8 cellular contexts compared by ENCODE assay signal in the genomic region with DNA sequence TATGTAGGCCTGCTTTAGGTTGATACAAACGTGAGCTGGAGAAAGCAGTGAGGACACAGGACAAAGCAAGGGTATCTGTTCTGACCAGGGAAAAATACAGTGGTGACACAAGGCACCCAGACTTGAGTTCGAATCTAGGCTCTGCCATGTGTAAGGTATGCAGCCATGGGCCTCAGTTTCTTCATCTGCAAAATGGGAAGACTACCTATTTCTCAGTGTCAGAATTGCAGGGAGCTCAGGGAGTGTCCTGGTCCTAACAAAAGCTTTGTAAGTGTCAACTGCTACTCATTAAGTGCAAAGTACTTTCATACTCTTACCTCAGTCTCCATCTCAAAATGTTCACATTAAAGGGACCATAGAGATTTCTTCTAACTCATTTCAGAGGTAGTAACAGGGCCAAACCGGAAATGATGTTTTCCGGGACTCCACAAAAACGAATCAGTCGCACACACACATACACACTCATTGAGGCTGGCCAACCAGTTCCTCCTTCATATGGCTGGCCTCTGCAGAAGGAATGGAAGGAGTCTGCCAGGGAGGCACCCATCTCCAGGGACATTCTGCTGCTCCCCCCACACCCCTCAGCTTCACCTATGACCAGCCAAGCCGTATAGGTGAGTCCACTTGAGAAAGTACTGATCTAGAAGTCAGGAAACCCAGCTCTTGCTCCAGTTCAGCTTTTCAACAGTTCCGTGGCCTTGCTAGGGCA. TPM values are rescaled to one million over a fixed set of nuclear protein-coding genes. Genes with fewer than 3 reads are reported as not detected.
DNase-seq lines count a peak whose midpoint lies in the region; ATAC-seq and TF ChIP-seq lines count a peak whose summit lies in the region.

No MANE protein-coding gene starts in this region.

- 40% methylated on average over 1 of the region's 8 CpGs; no CpG with 5 or more reads in 1 of the 2 experiments for WGBS in IMR-90 (ENCODE audit: extremely low coverage in 2 of 2, insufficient read length in 1 of 2), 2 experiments
- 41% methylated on average over 7 of the region's 8 CpGs for WGBS in mammary epithelial cell (ENCODE audit: low coverage, missing lambda C conversion rate)
- WGBS in ovary, 3 donors, result 21 to 25% (median 22%) methylated on average over 8 of the region's 8 CpGs
- WGBS in neuronal stem cell (ENCODE audit: extremely low coverage in 2 of 2, insufficient read length in 2 of 2, insufficient replicate concordance in 1 of 2), 2 donors, result no CpG with 5 or more reads among the region's 8 CpGs

- H2AFZ ChIP-seq in IMR-90 (replicated peaks; ENCODE audit: low read length, poor library complexity) (no peak overlapping the region), mammary epithelial cell (ENCODE audit: low read depth, low read length) (no peak overlapping the region), neuronal stem cell (ENCODE audit: low read length) (no peak overlapping the region)

- peak overlapping the region in 1 of 2 experiments; percentile 1; a peak in 1 of 4 replicates for H4K8ac ChIP-seq in IMR-90 (ENCODE audit: low read depth in 2 of 2, low read length in 2 of 2)
- H4K8ac ChIP-seq in neuronal stem cell (ENCODE audit: low read depth, low read length), result no peak overlapping the region

- peak overlapping the region; percentile 26 for H3K14ac ChIP-seq in IMR-90 (replicated peaks; ENCODE audit: low read depth, low read length)
- H3K14ac ChIP-seq in neuronal stem cell (ENCODE audit: low read length), result no peak overlapping the region

- H2BK15ac ChIP-seq in IMR-90 (ENCODE audit: low read depth, low read length), result 0 out of 3 replicates have a peak overlapping the region, but pooled peaks have one; percentile 28
- no peak overlapping the region for H2BK15ac ChIP-seq in neuronal stem cell (ENCODE audit: low read length)

- H3K56ac ChIP-seq in IMR-90 (ENCODE audit: extremely low read depth, insufficient read depth, low read length), result peak overlapping the region; percentile 5; the same call in 1 of the 2 replicates

- TF ChIP-seq RAD21 in IMR-90 (IDR thresholded peaks at IDR 0.05; ENCODE audit: low read length), result no peak

- peak overlapping the region; percentile 6 for H2AK9ac ChIP-seq in IMR-90 (replicated peaks; ENCODE audit: low read depth, low read length, poor library complexity)

- H4K91ac ChIP-seq in IMR-90 (ENCODE audit: insufficient read depth, low read depth, low read length), result peak overlapping the region; percentile 24; the same call in 1 of the 2 replicates
- H4K91ac ChIP-seq in neuronal stem cell (ENCODE audit: low read depth, low read length, poor library complexity), result no peak overlapping the region

- POLR2A ChIA-PET in IMR-90 (lab: Charles Lee; ENCODE audit: unreplicated experiment), result no interaction called here

- H4K5ac ChIP-seq in IMR-90 (ENCODE audit: low read depth, low read length), result no peak overlapping the region

- H3K27ac ChIP-seq in IMR-90 (ENCODE audit: insufficient read depth, low read length) (peak overlapping the region; percentile 49; the same call in 1 of the 2 replicates), mammary epithelial cell (ENCODE audit: insufficient read depth, low read depth, low read length) (peak overlapping the region; percentile 13), ovary (peak overlapping the region in 1 of 2 donors; percentile 58), neuronal stem cell (replicated peaks; ENCODE audit: low read length) (no peak overlapping the region)

- TF ChIP-seq POLR2A in IMR-90 (IDR thresholded peaks at IDR 0.05; ENCODE audit: low read depth, low read length) (no peak), ovary (IDR thresholded peaks at IDR 0.05) (no peak)

- H2BK120ac ChIP-seq in IMR-90 (ENCODE audit: low read depth, low read length), result peak overlapping the region; percentile 17; the same call in 1 of the 2 replicates
- no peak overlapping the region for H2BK120ac ChIP-seq in neuronal stem cell (ENCODE audit: low read depth, low read length)

- peak overlapping the region; percentile 73 for H2BK5ac ChIP-seq in IMR-90 (ENCODE audit: low read depth, low read length, poor library complexity, severe bottlenecking)
- no peak overlapping the region for H2BK5ac ChIP-seq in neuronal stem cell (ENCODE audit: low read length)

- H3K9me3 ChIP-seq in IMR-90 (ENCODE audit: control insufficient read depth, insufficient read depth, low read length) (no peaks in the 10 kb centered on the region), mammary epithelial cell (replicated peaks; ENCODE audit: insufficient read depth, low read length) (no peaks in the 10 kb centered on the region), ovary (no peaks in the 10 kb centered on the region), neuronal stem cell (replicated peaks in 1 of 2; ENCODE audit: control insufficient read depth in 2 of 2, insufficient read depth in 1 of 2, low read depth in 1 of 2, low read length in 2 of 2) (no peaks in the 10 kb centered on the region)

- H3K4me2 ChIP-seq in IMR-90 (ENCODE audit: low read depth, low read length) (peak overlapping the region; percentile 64), mammary epithelial cell (ENCODE audit: insufficient read depth, low read depth, low read length) (peak overlapping the region; percentile 23), neuronal stem cell (ENCODE audit: insufficient read depth, low read length, poor library complexity, severe bottlenecking) (no peak overlapping the region)

- in situ Hi-C loops in IMR-90 (cut with MboI; ENCODE audit: low sequenced_read_pairs), result no loop called here
- in situ Hi-C loops in mammary epithelial cell (cut with MboI; ENCODE audit: low sequenced_read_pairs in 2 of 2), result loop anchor here (5.0 kb wide), 1 partner anchor 69 kb away; no protein-coding TSS in a partner anchor

- H3K36me3 ChIP-seq in IMR-90 (ENCODE audit: control insufficient read depth, insufficient read depth, low read length) (peaks cover 7% of the 10 kb centered on the region; the same call in 1 of the 2 replicates), mammary epithelial cell (ENCODE audit: insufficient read depth, low read length) (no peaks in the 10 kb centered on the region), ovary (no peaks in the 10 kb centered on the region), neuronal stem cell (replicated peaks in 1 of 2; ENCODE audit: control insufficient read depth in 2 of 2, insufficient read depth in 2 of 2, low read length in 2 of 2) (peaks cover 0 to 40% of the 10 kb centered on the region in 2 donors)

- H3K4me3 ChIP-seq in IMR-90 (ENCODE audit: insufficient read depth, low read depth, low read length), result no peak overlapping the region
- H3K4me3 ChIP-seq in mammary epithelial cell (replicated peaks in 1 of 3; ENCODE audit: insufficient read depth in 1 of 3, low read depth in 2 of 3, low read length in 3 of 3), result no peak overlapping the region
- peak overlapping the region; percentile 6 for H3K4me3 ChIP-seq in ovary
- H3K4me3 ChIP-seq in neuronal stem cell (ENCODE audit: low read length in 2 of 2), result no peak overlapping the region

- peak overlapping the region; percentile 22; the same call in 1 of the 2 replicates for H2BK20ac ChIP-seq in IMR-90 (ENCODE audit: low read depth, low read length)

- H3K79me2 ChIP-seq in mammary epithelial cell (ENCODE audit: insufficient read depth, low read length), result peaks cover 99% of the 10 kb centered on the region

- peak overlapping the region; percentile 73 for H3K23ac ChIP-seq in IMR-90 (ENCODE audit: low read depth, low read length)
- no peak overlapping the region for H3K23ac ChIP-seq in neuronal stem cell (ENCODE audit: low read depth, low read length, poor library complexity)

- intact Hi-C loops in IMR-90 (cut with micrococcal nuclease), result no loop called here
- intact Hi-C loops in mammary epithelial cell (cut with micrococcal nuclease), result no loop called here
- intact Hi-C loops in ovary (cut with DNase I), result loop anchor here in 1 of 4 donors (10.0 kb wide), 1 partner anchor 54 kb away; the partner anchor contains the start of gene TSFM

- H3K18ac ChIP-seq in IMR-90 (ENCODE audit: low read depth, low read length), result peak overlapping the region; percentile 30; the same call in 1 of the 2 replicates
- no peak overlapping the region for H3K18ac ChIP-seq in neuronal stem cell (ENCODE audit: low read length)

- H2AK5ac ChIP-seq in IMR-90 (ENCODE audit: low read depth, low read length) (peak overlapping the region; percentile 41; the same call in 1 of the 2 replicates), neuronal stem cell (ENCODE audit: low read depth, low read length) (no peak overlapping the region)

- H4K20me1 ChIP-seq in IMR-90 (ENCODE audit: insufficient read depth, low read length), result peaks cover 98% of the 10 kb centered on the region
- H4K20me1 ChIP-seq in mammary epithelial cell (ENCODE audit: insufficient read depth, low read length), result no peaks in the 10 kb centered on the region

- BruUV-seq in IMR-90 (replicated peaks; lab: Mats Ljungman, UMichigan), result no TSS peak
- BruUV-seq in mammary epithelial cell (replicated peaks; lab: Mats Ljungman, UMichigan), result no TSS peak

- no peaks in the 10 kb centered on the region for H3K27me3 ChIP-seq in IMR-90 (ENCODE audit: control insufficient read depth, insufficient read depth, low read length)
- no peaks in the 10 kb centered on the region for H3K27me3 ChIP-seq in mammary epithelial cell (ENCODE audit: insufficient read depth, low read length)
- no peaks in the 10 kb centered on the region for H3K27me3 ChIP-seq in ovary
- no peaks in the 10 kb centered on the region for H3K27me3 ChIP-seq in neuronal stem cell (ENCODE audit: control insufficient read depth in 3 of 3, insufficient read depth in 3 of 3, low read depth in 1 of 3, low read length in 3 of 3)

- CTCF ChIA-PET in IMR-90 (lab: Yijun Ruan, JAX), result interaction anchor here (1.0 to 1.6 kb wide), 3 partner anchors 57 to 67 kb away, joined by 3 read pairs; no protein-coding TSS in a partner anchor
- CTCF ChIA-PET in mammary epithelial cell (lab: Charles Lee; ENCODE audit: low non-redundant PET), result no interaction called here

- peak; percentile 52 for DNase-seq in GF-D8 (lab: John Stamatoyannopoulos, UW)
- DNase-seq in IMR-90, result peak; percentile 39
- no peak for DNase-seq in mammary epithelial cell
- DNase-seq in ovary, result no peak
- no peak for DNase-seq in cerebellar nuclear complex (lab: John Stamatoyannopoulos, UW)
- DNase-seq in EL, result no peak
- DNase-seq in neuronal stem cell (ENCODE audit: low spot score), result no peak
- no peak for DNase-seq in NCI-H82 (lab: John Stamatoyannopoulos, UW)

- dilution Hi-C loops in IMR-90 (cut with HindIII; ENCODE audit: low sequenced_read_pairs, unreplicated experiment) (no loop called here), mammary epithelial cell (cut with HindIII; ENCODE audit: low sequenced_read_pairs) (no loop called here)

- H3K4me1 ChIP-seq in IMR-90 (ENCODE audit: control insufficient read depth, insufficient read depth, low read length) (peaks cover 61% of the 10 kb centered on the region), mammary epithelial cell (ENCODE audit: insufficient read depth, low read length) (peaks cover 61% of the 10 kb centered on the region), ovary (ENCODE audit: insufficient read depth) (peaks cover 52% of the 10 kb centered on the region), neuronal stem cell (ENCODE audit: control insufficient read depth in 2 of 2, insufficient read depth in 1 of 2, low read depth in 1 of 2, low read length in 2 of 2) (peaks cover 47 to 80% of the 10 kb centered on the region in 2 donors)

- TF ChIP-seq CTCF in IMR-90 (conservative IDR thresholded peaks at IDR 0.05; ENCODE audit: low read depth, low read length) (no peak), mammary epithelial cell (conservative IDR thresholded peaks at IDR 0.05 in 1 of 2, IDR thresholded peaks at IDR 0.05 in 1 of 2; ENCODE audit: extremely low read depth in 1 of 2, insufficient read depth in 1 of 2, low read depth in 1 of 2, low read length in 2 of 2) (no peak), ovary (IDR thresholded peaks at IDR 0.05) (no peak)

- H3K9ac ChIP-seq in IMR-90 (ENCODE audit: low read depth, low read length), result no peak overlapping the region
- no peak overlapping the region for H3K9ac ChIP-seq in mammary epithelial cell (ENCODE audit: insufficient read depth, low read length)
- H3K9ac ChIP-seq in neuronal stem cell (ENCODE audit: low read depth, low read length, poor library complexity), result no peak overlapping the region

- H3K79me1 ChIP-seq in IMR-90 (ENCODE audit: low read depth in 1 of 2, low read length in 2 of 2) (peaks cover 0 to 79% of the 10 kb centered on the region in 2 experiments; a peak in 2 of 4 replicates), neuronal stem cell (ENCODE audit: low read depth, low read length) (peaks cover 2% of the 10 kb centered on the region)

- peaks cover 68% of the 10 kb centered on the region for H3K9me1 ChIP-seq in IMR-90 (ENCODE audit: insufficient read depth, low read length)

- no peak for TF ChIP-seq EP300 in ovary (IDR thresholded peaks at IDR 0.05)

- no peak overlapping the region for H2BK12ac ChIP-seq in neuronal stem cell (ENCODE audit: low read length)

- no peak for ATAC-seq in IMR-90 (ENCODE audit: low read depth)

- peak overlapping the region; percentile 29; the same call in 1 of the 2 replicates for H3K4ac ChIP-seq in IMR-90 (ENCODE audit: low read depth, low read length)
- H3K4ac ChIP-seq in neuronal stem cell (ENCODE audit: low read length), result no peak overlapping the region

RNA-seq across cellular contexts. Expression of gene CTDSP2, which starts 7.8 kb away (rescaled TPM):
- total RNA-seq in IMR-90 (2012; rRNA removed), result 79.4 and 114 TPM in 2 replicates
- polyA plus RNA-seq in IMR-90 (2012; rRNA removed), result 150 and 156 TPM in 2 replicates
- polyA plus RNA-seq in IMR-90 (2012; cell fraction: cytosol; rRNA removed), result 134 and 187 TPM in 2 replicates
- 152 and 213 TPM in 2 replicates for polyA plus RNA-seq in IMR-90 (2012; cell fraction: nucleus; rRNA removed; ENCODE audit: low replicate concordance)
- total RNA-seq in mammary epithelial cell, result 10 to 100 TPM; 51.3 to 76.1 TPM
- 56.4 TPM for polyA plus RNA-seq in mammary epithelial cell
- polyA minus RNA-seq in mammary epithelial cell, result 204 TPM
- total RNA-seq in ovary, result 100 to 1,000 TPM in 6 of 7 donors, 10 to 100 TPM in 1; 73.1 to 212 (median 189) TPM
- 100 to 1,000 TPM in 1 of 2 donors, 10 to 100 TPM in 1; 94.8 to 165 TPM for polyA plus RNA-seq in ovary
- polyA plus RNA-seq in neuronal stem cell (2013, experiment 1 of 2), result 72.5 TPM
- polyA plus RNA-seq in neuronal stem cell (2013, experiment 2 of 2), result 71.9 TPM

RNA-seq across cellular contexts. Expression of gene AVIL, which starts 20.2 kb away (rescaled TPM):
- total RNA-seq in IMR-90 (2012; rRNA removed) (1.1 and 1.3 TPM in 2 replicates), mammary epithelial cell (1 to 10 TPM; 1.8 to 2.5 TPM), ovary (1 to 10 TPM; 1.4 to 5.3 (median 4.7) TPM)
- polyA plus RNA-seq in IMR-90 (2012; rRNA removed) (2.1 and 2.5 TPM in 2 replicates), mammary epithelial cell (0.40 TPM), ovary (1 to 10 TPM; 2.9 to 8.1 TPM)
- 0.37 and 0.42 TPM in 2 replicates for polyA plus RNA-seq in IMR-90 (2012; cell fraction: cytosol; rRNA removed)
- 8.3 and 25.0 TPM in 2 replicates for polyA plus RNA-seq in IMR-90 (2012; cell fraction: nucleus; rRNA removed; ENCODE audit: low replicate concordance)
- 3.3 TPM for polyA minus RNA-seq in mammary epithelial cell
- 0.15 TPM for polyA plus RNA-seq in neuronal stem cell (2013, experiment 1 of 2)
- 0.17 TPM for polyA plus RNA-seq in neuronal stem cell (2013, experiment 2 of 2)

RNA-seq across cellular contexts. Expression of gene TSFM, which starts 56.2 kb away (rescaled TPM):
- total RNA-seq in IMR-90 (2012; rRNA removed) (10.8 and 11.5 TPM in 2 replicates), mammary epithelial cell (10 to 100 TPM; 11.8 to 27.0 TPM), ovary (10 to 100 TPM; 13.2 to 23.0 (median 20.1) TPM)
- polyA plus RNA-seq in IMR-90 (2012; rRNA removed) (14.0 and 16.3 TPM in 2 replicates), mammary epithelial cell (23.8 TPM), ovary (10 to 100 TPM; 17.5 to 28.1 TPM)
- polyA plus RNA-seq in IMR-90 (2012; cell fraction: cytosol; rRNA removed), result 14.2 and 27.2 TPM in 2 replicates
- 9.2 and 13.7 TPM in 2 replicates for polyA plus RNA-seq in IMR-90 (2012; cell fraction: nucleus; rRNA removed; ENCODE audit: low replicate concordance)
- 34.6 TPM for polyA minus RNA-seq in mammary epithelial cell
- 22.3 TPM for polyA plus RNA-seq in neuronal stem cell (2013, experiment 1 of 2)
- 23.3 TPM for polyA plus RNA-seq in neuronal stem cell (2013, experiment 2 of 2)

Comparison
In these comparisons a context has a peak if more than half of its experiments do, and no peak if none do; other contexts are left out.
1. DNase-seq: peak in GF-D8 (single experiment) and IMR-90 (single experiment); none in mammary epithelial cell (single experiment), ovary (0 of 5), cerebellar nuclear complex (0 of 2), EL (single experiment), neuronal stem cell (single experiment) and NCI-H82 (single experiment).